2 cellular contexts compared by ENCODE assay signal in genomic region chr4:37641352-37641751, GRCh38.
TF ChIP-seq lines count a peak whose summit lies in the region.

No MANE protein-coding gene starts in this region.

TF ChIP-seq in endothelial cell of umbilical vein, 7 proteins besides CTCF, POLR2A, EP300 and RAD21 (continued from another document):
- no peak for TF ChIP-seq MYC (IDR thresholded peaks at IDR 0.05; ENCODE audit: low read depth, low read length)

TF ChIP-seq in SK-N-SH treated with all-trans-retinoic acid at 6 μM for 48 hours, 23 proteins besides CTCF, POLR2A, EP300 and RAD21 (continued from another document):
- TF ChIP-seq PATZ1 (CRISPR knock-in tag; IDR thresholded peaks at IDR 0.05; ENCODE audit: borderline replicate concordance): no peak
- TF ChIP-seq TCF4 (CRISPR knock-in tag; IDR thresholded peaks at IDR 0.05; ENCODE audit: borderline replicate concordance): no peak
- TF ChIP-seq BACH2 (CRISPR knock-in tag; IDR thresholded peaks at IDR 0.05; ENCODE audit: borderline replicate concordance): no peak
- TF ChIP-seq CSRNP3 (CRISPR knock-in tag; IDR thresholded peaks at IDR 0.05): no peak
- no peak for TF ChIP-seq SNAI2 (CRISPR knock-in tag; IDR thresholded peaks at IDR 0.05)
- TF ChIP-seq ZFP30 (CRISPR knock-in tag; IDR thresholded peaks at IDR 0.05): no peak
TF ChIP-seq in SK-N-SH treated with all-trans-retinoic acid at 6 μM for 48 hours: peak in this region for 0.
